Comparison of ENCODE assay signal across 27 cellular contexts in the genomic region with DNA sequence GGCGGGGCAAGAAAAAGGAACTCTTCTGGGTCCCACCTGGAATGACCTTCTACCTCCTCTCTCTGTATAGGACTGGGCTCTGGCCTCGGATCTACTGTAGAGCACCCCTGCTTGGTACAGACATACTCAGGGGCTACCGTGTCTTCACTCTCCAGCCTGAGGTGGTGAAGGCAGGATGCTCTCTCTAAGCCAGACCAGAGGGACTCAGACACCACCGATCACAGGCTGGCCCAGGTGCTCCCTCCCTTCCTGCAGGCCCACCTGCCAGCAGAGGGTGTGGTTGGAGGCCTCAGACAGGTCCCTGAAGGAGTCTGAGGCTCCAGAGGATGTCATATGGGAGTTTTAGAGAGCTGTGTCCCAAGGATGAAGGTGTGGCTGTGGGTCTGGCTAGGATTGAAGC. TPM values are rescaled to one million over a fixed set of nuclear protein-coding genes. Genes with fewer than 3 reads are reported as not detected.
"Had no signal": no experiment of that assay in that cellular context is flagged by ENCODE, and none has a peak within 500 bp of the region (broad histone marks: within the 10 kb centered on the region; RNA-seq: fewer than 3 reads in every experiment).

No MANE protein-coding gene starts in this region.

- H3K4me1 ChIP-seq: colonic mucosa, esophagus muscularis mucosa had no signal

- H3K27ac Mint-ChIP-seq: activated CD4-positive, alpha-beta T cell treated with anti-CD3 and anti-CD28 coated beads for 36 hours; activated naive CD8-positive, alpha-beta T cell treated with anti-CD3 and anti-CD28 coated beads for 36 hours; activated T-cell treated with anti-CD3 and anti-CD28 coated beads, Interleukin-2, amount 50 U/mL, for 24 hours; activated T-helper 2 cell treated with anti-CD3 and anti-CD28 coated beads, Interferon-gamma antibody, Interleukin-2, Interleukin-4, amounts not matched to agents 10 μg/mL and 5 μg/mL and 100 μg/mL, durations not matched to agents 14 hours and 24 hours and 36 hours; memory B cell; natural killer cell treated with Interleukin-12 subunit alpha and Interleukin-12 subunit beta and Interleukin-15 and Interleukin-18, amount 100 ng/mL, for 72 hours had no signal

- H3K9me3 Mint-ChIP-seq: activated naive CD8-positive, alpha-beta T cell treated with anti-CD3 and anti-CD28 coated beads for 36 hours; activated T-cell treated with anti-CD3 and anti-CD28 coated beads, Interleukin-2, amount 50 U/mL, for 24 hours; activated T-helper 2 cell treated with anti-CD3 and anti-CD28 coated beads, Interferon-gamma antibody, Interleukin-2, Interleukin-4, amounts not matched to agents 10 μg/mL and 5 μg/mL and 100 μg/mL, durations not matched to agents 14 hours and 24 hours and 36 hours; effector memory CD8-positive, alpha-beta T cell; memory B cell; natural killer cell treated with Interleukin-12 subunit alpha and Interleukin-12 subunit beta and Interleukin-15 and Interleukin-18, amount 100 ng/mL, for 72 hours had no signal

- H3K27ac ChIP-seq: colonic mucosa, dorsolateral prefrontal cortex, esophagus muscularis mucosa, hepatocyte, thyroid gland had no signal

- H3K36me3 ChIP-seq: colonic mucosa, esophagus muscularis mucosa, thyroid gland had no signal

- DNase-seq: activated CD4-positive, alpha-beta T cell treated with anti-CD3 and anti-CD28 coated beads for 36 hours; activated CD4-positive, alpha-beta T cell treated with anti-CD3 and anti-CD28 coated beads, Interleukin-2, amount 50 U/mL, for 4 hours; activated CD8-positive, alpha-beta memory T cell treated with anti-CD3 and anti-CD28 coated beads for 24 hours; activated CD8-positive, alpha-beta memory T cell treated with anti-CD3 and anti-CD28 coated beads, Interleukin-2, amount 50 U/mL, for 4 hours; activated naive CD4-positive, alpha-beta T cell; activated naive CD8-positive, alpha-beta T cell treated with anti-CD3 and anti-CD28 coated beads for 36 hours; activated T-cell treated with anti-CD3 and anti-CD28 coated beads, Interleukin-2, amount 50 U/mL, for 24 hours; central memory CD4-positive, alpha-beta T cell; colonic mucosa; dorsolateral prefrontal cortex; effector memory CD8-positive, alpha-beta T cell; glutamatergic neuron; small intestine; stimulated activated CD8-positive, alpha-beta memory T cell treated with anti-CD3 and anti-CD28 coated beads, Interleukin-4, amount 100 ng/mL, for 48 hours; stimulated activated naive CD4-positive, alpha-beta T cell treated with Interleukin-2 at 50 U/mL for 16 hours; substantia nigra; T-helper 9 cell; thyroid gland had no signal

- H3K27me3 Mint-ChIP-seq: activated CD4-positive, alpha-beta T cell treated with anti-CD3 and anti-CD28 coated beads for 36 hours; activated naive CD8-positive, alpha-beta T cell treated with anti-CD3 and anti-CD28 coated beads for 36 hours; activated T-cell treated with anti-CD3 and anti-CD28 coated beads, Interleukin-2, amount 50 U/mL, for 24 hours; natural killer cell treated with Interleukin-12 subunit alpha and Interleukin-12 subunit beta and Interleukin-15 and Interleukin-18, amount 100 ng/mL, for 72 hours had no signal

- H3K4me1 Mint-ChIP-seq: activated naive CD8-positive, alpha-beta T cell treated with anti-CD3 and anti-CD28 coated beads for 36 hours; memory B cell had no signal

- H3K36me3 Mint-ChIP-seq: activated naive CD8-positive, alpha-beta T cell treated with anti-CD3 and anti-CD28 coated beads for 36 hours; memory B cell; natural killer cell treated with Interleukin-12 subunit alpha and Interleukin-12 subunit beta and Interleukin-15 and Interleukin-18, amount 100 ng/mL, for 72 hours had no signal

- H3K9me3 ChIP-seq: colonic mucosa, esophagus muscularis mucosa, thyroid gland had no signal

- ATAC-seq: activated CD4-positive, alpha-beta T cell treated with anti-CD3 and anti-CD28 coated beads for 36 hours; effector memory CD8-positive, alpha-beta T cell; natural killer cell treated with Interleukin-12 subunit alpha and Interleukin-12 subunit beta and Interleukin-15 and Interleukin-18, amount 100 ng/mL, for 72 hours; sciatic nerve had no signal

- H3K4me3 ChIP-seq: colonic mucosa, dorsolateral prefrontal cortex, esophagus muscularis mucosa, hepatocyte, thyroid gland had no signal

- H3K27me3 ChIP-seq: colonic mucosa, dorsolateral prefrontal cortex, hepatocyte, thyroid gland had no signal

- H3K4me3 Mint-ChIP-seq: activated CD4-positive, alpha-beta T cell treated with anti-CD3 and anti-CD28 coated beads for 36 hours; activated naive CD8-positive, alpha-beta T cell treated with anti-CD3 and anti-CD28 coated beads for 36 hours; activated T-cell treated with anti-CD3 and anti-CD28 coated beads, Interleukin-2, amount 50 U/mL, for 24 hours; effector memory CD8-positive, alpha-beta T cell; memory B cell; natural killer cell treated with Interleukin-12 subunit alpha and Interleukin-12 subunit beta and Interleukin-15 and Interleukin-18, amount 100 ng/mL, for 72 hours had no signal

RNA-seq across cellular contexts. Expression of a gene that starts 4.1 kb away (rescaled TPM):
- total RNA-seq: activated naive CD8-positive, alpha-beta T cell treated with anti-CD3 and anti-CD28 coated beads for 36 hours; astrocyte; frontal cortex; thyroid gland had no signal

RNA-seq across cellular contexts. Expression of a gene that starts 40.5 kb away (rescaled TPM):
- total RNA-seq: activated CD4-positive, alpha-beta T cell treated with anti-CD3 and anti-CD28 coated beads for 36 hours; hepatocyte; natural killer cell treated with Interleukin-12 subunit alpha and Interleukin-12 subunit beta and Interleukin-15 and Interleukin-18, amount 100 ng/mL, for 72 hours; sciatic nerve; T-helper 1 cell treated with Interleukin-12 subunit alpha and Interleukin-12 subunit beta and Interleukin-4 antibody, amounts not matched to agents 30 ng/mL and 1 ng/mL, for 36 hours had no signal
